Comparison of ENCODE assay signal across 7 cellular contexts in genomic region chr4:108172231-108172779, GRCh38. TPM values are rescaled to one million over a fixed set of nuclear protein-coding genes. Genes with fewer than 3 reads are reported as not detected.
DNase-seq lines count a peak whose midpoint lies in the region; ATAC-seq, FAIRE-seq and TF ChIP-seq lines count a peak whose summit lies in the region.

No MANE protein-coding gene starts in this region.

- no peak for FAIRE-seq in pancreas (lab: Jason Lieb, UNC)

- H3K4me1 Mint-ChIP-seq in WTC11, result peaks cover 40% of the 10 kb centered on the region

- H3K36me3 ChIP-seq in esophagus squamous epithelium (no peaks in the 10 kb centered on the region), pancreas (no peaks in the 10 kb centered on the region)

- 15 to 17% methylated on average over 12 to 16 of the region's 47 CpGs for WGBS in esophagus squamous epithelium, 2 donors
- WGBS in pancreas, 2 donors, result 5 to 6% methylated on average over 30 to 47 of the region's 47 CpGs

- no peak for TF ChIP-seq POLR2A in esophagus squamous epithelium (IDR thresholded peaks at IDR 0.05)

- H3K9me3 Mint-ChIP-seq in WTC11, result no peaks in the 10 kb centered on the region

- H3K27ac ChIP-seq in esophagus squamous epithelium (peak overlapping the region; percentile 65 to 88 (median 76)), pancreas (no peak overlapping the region)

- H3K4me1 ChIP-seq in esophagus squamous epithelium (peaks cover 8 to 56% (median 14%) of the 10 kb centered on the region in 3 donors), pancreas (peaks cover 0 to 5% (median 0%) of the 10 kb centered on the region in 3 donors)

- H3K4me3 ChIP-seq in esophagus squamous epithelium (peak overlapping the region; percentile 55 to 73 (median 64)), pancreas (peak overlapping the region; percentile 20 to 51 (median 38))

- intact Hi-C loops in esophagus squamous epithelium (cut with DNase I), result no loop called here
- intact Hi-C loops in pancreas (cut with DNase I), result no loop called here

- peak overlapping the region; percentile 81 for H3K4me3 Mint-ChIP-seq in WTC11

- no peaks in the 10 kb centered on the region for H3K36me3 Mint-ChIP-seq in WTC11

- DNase-seq in WTC11 (ENCODE audit: low spot score), result peak; percentile 31
- DNase-seq in esophagus squamous epithelium (lab: John Stamatoyannopoulos, UW), result no peak
- DNase-seq in pancreas, result peak in 2 of 6 donors; percentile 22 to 68
- no peak for DNase-seq in anterior cingulate cortex (lab: John Stamatoyannopoulos, UW)

- no peak for TF ChIP-seq CTCF in WTC11 (IDR thresholded peaks at IDR 0.05)
- TF ChIP-seq CTCF in esophagus squamous epithelium (IDR thresholded peaks at IDR 0.05), result peak in 1 of 6 experiments; percentile 19
- no peak for TF ChIP-seq CTCF in pancreas (IDR thresholded peaks at IDR 0.05)

- H3K27me3 Mint-ChIP-seq in WTC11 (ENCODE audit: low read depth), result peaks cover 99% of the 10 kb centered on the region

- H3K27me3 ChIP-seq in esophagus squamous epithelium (peaks cover 0 to 91% (median 18%) of the 10 kb centered on the region in 4 donors), pancreas (peaks cover 0 to 19% (median 5%) of the 10 kb centered on the region in 4 donors)

- no peaks in the 10 kb centered on the region for H3K9me3 ChIP-seq in esophagus squamous epithelium
- no peaks in the 10 kb centered on the region for H3K9me3 ChIP-seq in pancreas

- H3K27ac Mint-ChIP-seq in WTC11, result no peak overlapping the region

- ATAC-seq in GM19023 (IDR thresholded peaks at IDR 0.05; ENCODE audit: unreplicated experiment) (peak; percentile 34), HG03064 (IDR thresholded peaks at IDR 0.05; ENCODE audit: low read depth, unreplicated experiment) (peak; percentile 15), WTC11 (peak; percentile 4), pancreas (peak in 3 of 4 donors; percentile 24 to 57 (median 40)), GM19467 (IDR thresholded peaks at IDR 0.05; ENCODE audit: unreplicated experiment) (no peak)

- POLR2A ChIA-PET in WTC11 (lab: Charles Lee), result no interaction called here

- CTCF ChIA-PET in WTC11 (lab: Charles Lee), result interaction anchor here (1.8 kb wide), 1 partner anchor 320 kb away, joined by 5 read pairs; no protein-coding TSS in a partner anchor

TF ChIP-seq in WTC11, 78 proteins besides CTCF, POLR2A, EP300 and RAD21:
- TF ChIP-seq ZMAT4 (CRISPR knock-in tag; IDR thresholded peaks at IDR 0.05) (no peak), PREB (CRISPR knock-in tag; IDR thresholded peaks at IDR 0.05; ENCODE audit: borderline replicate concordance) (no peak), ATF6 (CRISPR knock-in tag; IDR thresholded peaks at IDR 0.05) (no peak), NFE2L1 (CRISPR knock-in tag; IDR thresholded peaks at IDR 0.05) (no peak)

RNA-seq across cellular contexts. Expression of gene LEF1, which starts 3.6 kb away (rescaled TPM):
- total RNA-seq in WTC11 (2021) (1.2 to 1.6 TPM (median 1.3 TPM) in 3 replicates), esophagus squamous epithelium (10 to 100 TPM in 2 of 4 donors, 1 to 10 TPM in 2; 8.0 to 13.9 (median 10.1) TPM), pancreas (1 to 10 TPM in 3 of 6 donors, under 1 TPM in 3; 0.28 to 3.5 (median 1.1) TPM)
- polyA plus RNA-seq in pancreas, result under 1 TPM; 0.61 to 0.73 TPM

Comparison
In these comparisons a context has a peak if more than half of its experiments do, and no peak if none do; other contexts are left out.
1. H3K27ac ChIP-seq: peak in esophagus squamous epithelium (4 of 4); none in pancreas (0 of 4).